8 cellular contexts compared by ENCODE assay signal in the genomic region with DNA sequence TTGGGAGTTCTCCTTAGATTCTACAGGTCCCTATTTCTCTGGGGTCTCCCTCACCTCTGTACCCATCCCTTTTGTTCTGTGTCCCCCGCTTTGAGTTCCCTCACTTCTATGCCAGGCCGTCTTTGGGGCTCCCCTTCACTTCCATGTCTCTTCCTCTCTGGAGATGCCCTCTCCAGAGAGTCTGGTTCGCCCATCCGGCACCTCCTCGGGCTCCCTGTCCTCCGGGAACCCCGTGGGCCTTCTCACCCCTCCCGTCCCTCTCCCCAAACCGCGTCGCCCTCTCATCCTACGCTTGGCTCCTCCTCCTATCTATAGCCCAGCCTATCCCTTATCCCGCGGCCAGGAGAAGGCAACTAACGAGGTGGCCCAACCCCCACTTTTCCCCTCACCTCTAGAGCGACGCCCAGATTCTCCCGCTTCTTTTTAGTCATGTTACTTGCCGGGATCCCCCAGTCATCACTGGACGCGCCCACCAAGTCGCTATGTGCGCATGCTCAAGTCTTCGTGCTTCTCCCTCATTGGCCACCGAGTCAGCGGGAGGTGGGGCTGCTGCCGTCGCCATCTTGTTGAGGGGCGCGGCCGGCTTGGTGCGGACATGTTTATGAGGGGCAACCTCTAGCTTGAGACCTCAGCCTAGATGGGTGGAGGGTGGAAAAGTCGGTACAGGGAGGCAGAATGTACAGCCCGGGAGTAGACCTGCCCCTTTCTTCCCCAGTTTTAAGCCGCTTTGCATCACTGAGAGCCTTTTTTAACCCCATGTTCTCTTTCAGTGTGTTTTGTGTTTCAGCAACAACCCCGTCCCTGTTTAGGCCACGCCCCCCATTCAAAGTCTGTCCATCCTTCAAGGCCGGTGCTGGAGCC. TPM values are rescaled to one million over a fixed set of nuclear protein-coding genes. Genes with fewer than 3 reads are reported as not detected.
DNase-seq lines count a peak whose midpoint lies in the region; ATAC-seq, FAIRE-seq and TF ChIP-seq lines count a peak whose summit lies in the region.

A gene (minus strand): TSS at position 461 of the 861 bp plus-strand sequence. CDS start 30 bp downstream, at position 431.

- H3K27ac ChIP-seq in right cardiac atrium (ENCODE audit: low read length) (no peak within 1 kb of the TSS), uterus (peak within 1 kb of the TSS; percentile 40 to 50)

- no peaks in the 10 kb centered on the region for H3K36me3 ChIP-seq in uterus

- no peaks in the 10 kb centered on the region for H3K9me3 Mint-ChIP-seq in T-helper 2 cell treated with Interferon-gamma antibody and Interleukin-4, amounts not matched to agents 5 μg/mL and 100 μg/mL, for 36 hours

- under 1% methylated on average over 38 of the region's 38 CpGs for WGBS in right cardiac atrium

- no peak for TF ChIP-seq CTCF in uterus (IDR thresholded peaks at IDR 0.05)

- H3K4me1 Mint-ChIP-seq in T-helper 2 cell treated with Interferon-gamma antibody and Interleukin-4, amounts not matched to agents 5 μg/mL and 100 μg/mL, for 36 hours (ENCODE audit: low read depth) = peaks cover 59% of the 10 kb centered on the region

- ATAC-seq in HG02981 (IDR thresholded peaks at IDR 0.05; ENCODE audit: unreplicated experiment) (peak; percentile 90), right cardiac atrium (peak; percentile 99)

- peak within 1 kb of the TSS; percentile 78 for H3K4me3 ChIP-seq in right cardiac atrium (ENCODE audit: low read length)
- H3K4me3 ChIP-seq in uterus = peak within 1 kb of the TSS; percentile 51 to 59

- peak within 1 kb of the TSS; percentile 99 for H3K4me3 Mint-ChIP-seq in T-helper 2 cell treated with Interferon-gamma antibody and Interleukin-4, amounts not matched to agents 5 μg/mL and 100 μg/mL, for 36 hours

- no peaks in the 10 kb centered on the region for H3K27me3 Mint-ChIP-seq in T-helper 2 cell treated with Interferon-gamma antibody and Interleukin-4, amounts not matched to agents 5 μg/mL and 100 μg/mL, for 36 hours (ENCODE audit: low read depth)

- H3K36me3 Mint-ChIP-seq in T-helper 2 cell treated with Interferon-gamma antibody and Interleukin-4, amounts not matched to agents 5 μg/mL and 100 μg/mL, for 36 hours (ENCODE audit: low read depth) = peaks cover 10% of the 10 kb centered on the region

- peak; percentile 88 for DNase-seq in GM18507 (ENCODE audit: extremely low spot score, insufficient read length, low read depth)
- peak; percentile 98 for DNase-seq in NCI-H2029 (lab: John Stamatoyannopoulos, UW)
- peak; percentile 97 for DNase-seq in T-helper 2 cell treated with Interferon-gamma antibody and Interleukin-4, amounts not matched to agents 5 μg/mL and 100 μg/mL, for 36 hours (ENCODE audit: low spot score)
- peak; percentile 60 to 97 (median 91) for DNase-seq in anterior cingulate cortex (lab: John Stamatoyannopoulos, UW)
- peak; percentile 97 to 98 (median 97) for DNase-seq in right cardiac atrium
- DNase-seq in putamen (ENCODE audit: low spot score) = peak; percentile 94
- peak; percentile 93 to 95 for DNase-seq in uterus

- H3K9me3 ChIP-seq in right cardiac atrium (ENCODE audit: control insufficient read depth, low read length) = no peaks in the 10 kb centered on the region
- no peaks in the 10 kb centered on the region for H3K9me3 ChIP-seq in uterus

- intact Hi-C loops in right cardiac atrium (cut with DNase I) (no loop called here), uterus (cut with DNase I; ENCODE audit: low total_unique reads) (no loop called here)

- FAIRE-seq in GM18507 (lab: Jason Lieb, UNC) = peak; percentile 97

- H3K27me3 ChIP-seq in right cardiac atrium (ENCODE audit: control insufficient read depth, insufficient read depth) (no peaks in the 10 kb centered on the region), uterus (no peaks in the 10 kb centered on the region)

- peak within 1 kb of the TSS; percentile 99 for H3K27ac Mint-ChIP-seq in T-helper 2 cell treated with Interferon-gamma antibody and Interleukin-4, amounts not matched to agents 5 μg/mL and 100 μg/mL, for 36 hours

- TF ChIP-seq POLR2A in uterus (IDR thresholded peaks at IDR 0.05) = no peak

- no peaks in the 10 kb centered on the region for H3K4me1 ChIP-seq in right cardiac atrium (ENCODE audit: control insufficient read depth, insufficient read depth, low read length)
- H3K4me1 ChIP-seq in uterus = no peaks in the 10 kb centered on the region

RNA-seq across cellular contexts. Expression of the gene that starts here (rescaled TPM):
- total RNA-seq in right cardiac atrium (10 to 100 TPM; 18.8 to 27.6 (median 20.3) TPM), uterus (10 to 100 TPM in 2 of 4 donors, 1 to 10 TPM in 1, not detected in 1; 8.7 to 47.6 (median 18.5) TPM)
- 63.8 TPM for polyA plus RNA-seq in right cardiac atrium
